In genomic region chr1:184974837-184975115, GRCh38 we compare ENCODE assay signal across 9 cellular contexts. TPM values are rescaled to one million over a fixed set of nuclear protein-coding genes. Genes with fewer than 3 reads are reported as not detected.
DNase-seq lines count a peak whose midpoint lies in the region; ATAC-seq and TF ChIP-seq lines count a peak whose summit lies in the region.
"Had no signal": no experiment of that assay in that cellular context is flagged by ENCODE, and none has a peak within 500 bp of the region (broad histone marks: within the 10 kb centered on the region; RNA-seq: fewer than 3 reads in every experiment).

No MANE protein-coding gene starts in this region.

- H3K4me1 Mint-ChIP-seq in T-cell = peaks cover 25 to 54% (median 50%) of the 10 kb centered on the region in 3 donors

- H3K4me2 ChIP-seq in skeletal muscle satellite cell (ENCODE audit: low read length) = peak overlapping the region; percentile 87

- no peaks in the 10 kb centered on the region for H3K36me3 Mint-ChIP-seq in T-cell

- peaks cover 38% of the 10 kb centered on the region for H3K27me3 ChIP-seq in H7 (ENCODE audit: control insufficient read depth, insufficient read depth, low read length)
- peaks cover 22% of the 10 kb centered on the region for H3K27me3 ChIP-seq in skeletal muscle satellite cell (ENCODE audit: control insufficient read depth, insufficient read depth, low read length)

- H3K9ac ChIP-seq in skeletal muscle satellite cell (ENCODE audit: low read depth, low read length) = no peak overlapping the region
- H3K9ac ChIP-seq: parathyroid adenoma had no signal

- POLR2A ChIA-PET in T-cell (lab: Charles Lee) = interaction anchor here (0.5 to 2.9 kb wide), 13 partner anchors 9 to 592 kb away, joined by 3 to 37 read pairs (median 4); partner anchors contain the start of gene EDEM3 (in 1 of the 2)

- H3K27me3 Mint-ChIP-seq in T-cell = peaks cover 7 to 17% of the 10 kb centered on the region in 2 donors

- H3K4me1 ChIP-seq in skeletal muscle satellite cell (ENCODE audit: control insufficient read depth, insufficient read depth, low read length) = peaks cover 17% of the 10 kb centered on the region
- H3K4me1 ChIP-seq: parathyroid adenoma had no signal

- H3K27ac Mint-ChIP-seq in T-cell = peak overlapping the region; percentile 26 to 80

- H3K4me3 ChIP-seq in H7 (ENCODE audit: insufficient read depth, low read depth, low read length) = peak overlapping the region; percentile 63; the same call in 1 of the 2 replicates
- H3K4me3 ChIP-seq in fibroblast of villous mesenchyme (ENCODE audit: low read depth, low read length) = peak overlapping the region; percentile 76
- H3K4me3 ChIP-seq in skeletal muscle satellite cell (ENCODE audit: low read length) = peak overlapping the region; percentile 68

- no peaks in the 10 kb centered on the region for H3K36me3 ChIP-seq in H7 (replicated peaks; ENCODE audit: control insufficient read depth, insufficient read depth, low read length)
- H3K36me3 ChIP-seq in skeletal muscle satellite cell (ENCODE audit: insufficient read depth, low read length) = no peaks in the 10 kb centered on the region

- ATAC-seq in T-cell (replicated peaks in 1 of 4) (no peak), HG02852 (IDR thresholded peaks at IDR 0.05; ENCODE audit: unreplicated experiment) (no peak)

- no peak for TF ChIP-seq CTCF in fibroblast of villous mesenchyme (IDR thresholded peaks at IDR 0.05; ENCODE audit: insufficient read depth, low read depth, low read length)

- peak overlapping the region; percentile 64 to 91 (median 76) for H3K4me3 Mint-ChIP-seq in T-cell

- no peak for DNase-seq in H7
- no peak for DNase-seq in T-cell
- no peak for DNase-seq in fibroblast of villous mesenchyme (ENCODE audit: low read depth)
- no peak for DNase-seq in NOMO-1 treated with dmso at 0.1 percent for 144 hours (lab: John Stamatoyannopoulos, UW; ENCODE audit: unreplicated experiment)
- DNase-seq in NCI-H2171 (lab: John Stamatoyannopoulos, UW) = no peak
- DNase-seq in NCI-H510A treated with DMSO at 0.1 percent for 48 hours (lab: John Stamatoyannopoulos, UW) = no peak

- H3K9me3 ChIP-seq in skeletal muscle satellite cell (replicated peaks; ENCODE audit: low read length) = no peaks in the 10 kb centered on the region

- CTCF ChIA-PET in T-cell (lab: Charles Lee) = interaction anchor here (0.6 to 2.6 kb wide), 10 partner anchors 42 to 921 kb away, joined by 3 to 16 read pairs (median 3); no protein-coding TSS in a partner anchor

- H3K9me3 Mint-ChIP-seq in T-cell = no peaks in the 10 kb centered on the region

RNA-seq across cellular contexts. Expression of gene NIBAN1, which starts 0.5 kb away (rescaled TPM):
- 3.6 and 3.8 TPM in 2 replicates for total RNA-seq in H7 (2014; rRNA removed; shearing (Covaris generic))
- total RNA-seq in T-cell (10 to 100 TPM; 19.9 to 53.6 (median 46.0) TPM), fibroblast of villous mesenchyme (17.7 and 58.9 TPM in 2 replicates)
- total RNA-seq in skeletal muscle satellite cell (2012; rRNA removed) = 50.7 and 61.6 TPM in 2 replicates
